Comparison of ENCODE assay signal across 8 cellular contexts in genomic region chr17:79797492-79798295, GRCh38. TPM values are rescaled to one million over a fixed set of nuclear protein-coding genes. Genes with fewer than 3 reads are reported as not detected.
DNase-seq lines count a peak whose midpoint lies in the region; ATAC-seq, FAIRE-seq and TF ChIP-seq lines count a peak whose summit lies in the region.

No MANE protein-coding gene starts in this region.

- H3K9me3 ChIP-seq in kidney (ENCODE audit: control insufficient read depth in 1 of 2, low read length in 2 of 2) (no peaks in the 10 kb centered on the region), tibial artery (no peaks in the 10 kb centered on the region)

- H3K4me1 ChIP-seq in kidney (ENCODE audit: control insufficient read depth in 1 of 2, insufficient read depth in 1 of 2, low read depth in 1 of 2, low read length in 2 of 2): peaks cover 7 to 19% of the 10 kb centered on the region in 2 donors
- peaks cover 0 to 73% (median 55%) of the 10 kb centered on the region in 4 donors for H3K4me1 ChIP-seq in tibial artery

- H3K27ac Mint-ChIP-seq in activated naive CD4-positive, alpha-beta T cell treated with anti-CD3 and anti-CD28 coated beads, Interleukin-2, amount 50 U/mL, for 72 hours: peak overlapping the region in 1 of 2 donors; percentile 57

- no peaks in the 10 kb centered on the region for H3K9me3 Mint-ChIP-seq in activated naive CD4-positive, alpha-beta T cell treated with anti-CD3 and anti-CD28 coated beads, Interleukin-2, amount 50 U/mL, for 72 hours

- DNase-seq in activated T-cell treated with anti-CD3 and anti-CD28 coated beads, Interleukin-2, amount 50 U/mL, for 1 hour: peak; percentile 46
- DNase-seq in activated T-cell treated with anti-CD3 and anti-CD28 coated beads for 4 hours: no peak
- DNase-seq in HuH-7.5 (ENCODE audit: low spot score): peak; percentile 87
- DNase-seq in activated naive CD4-positive, alpha-beta T cell treated with anti-CD3 and anti-CD28 coated beads, Interleukin-2, amount 50 U/mL, for 72 hours (ENCODE audit: low spot score in 2 of 2): no peak
- DNase-seq in kidney: peak; percentile 85
- DNase-seq in tibial artery: no peak
- DNase-seq in hippocampal formation (lab: John Stamatoyannopoulos, UW): no peak
- no peak for DNase-seq in NCI-H2171 (lab: John Stamatoyannopoulos, UW)

- H3K36me3 ChIP-seq in kidney (ENCODE audit: control insufficient read depth in 1 of 2, insufficient read depth in 2 of 2, low read length in 2 of 2) (peaks cover 0 to 2% of the 10 kb centered on the region in 2 donors), tibial artery (no peaks in the 10 kb centered on the region)

- no peak for FAIRE-seq in kidney (lab: Jason Lieb, UNC)

- peaks cover 5 to 17% of the 10 kb centered on the region in 2 donors for H3K36me3 Mint-ChIP-seq in activated naive CD4-positive, alpha-beta T cell treated with anti-CD3 and anti-CD28 coated beads, Interleukin-2, amount 50 U/mL, for 72 hours

- ATAC-seq in activated naive CD4-positive, alpha-beta T cell treated with anti-CD3 and anti-CD28 coated beads, Interleukin-2, amount 50 U/mL, for 72 hours: peak; percentile 22 to 46

- no peak for TF ChIP-seq CTCF in kidney (IDR thresholded peaks at IDR 0.05; ENCODE audit: borderline replicate concordance, extremely low read depth, insufficient read depth)
- no peak for TF ChIP-seq CTCF in tibial artery (IDR thresholded peaks at IDR 0.05)

- H3K4me3 ChIP-seq in kidney (ENCODE audit: low read length in 2 of 2) (peak overlapping the region in 1 of 2 donors; percentile 29), tibial artery (peak overlapping the region; percentile 59 to 63)

- H3K9ac ChIP-seq in kidney (ENCODE audit: low read length in 2 of 2): no peak overlapping the region

- H3K27ac ChIP-seq in kidney (ENCODE audit: low read depth in 2 of 2, low read length in 2 of 2) (no peak overlapping the region), tibial artery (peak overlapping the region; percentile 67 to 73)

- H3K27me3 ChIP-seq in tibial artery: peaks cover 32 to 75% of the 10 kb centered on the region in 2 donors

- intact Hi-C loops in kidney (cut with DNase I) (no loop called here), tibial artery (cut with DNase I; ENCODE audit: low total_unique reads) (loop anchor here (5.0 kb wide), 1 partner anchor 350 kb away; the partner anchor contains the start of gene EIF4A3)

RNA-seq across cellular contexts. Expression of gene CBX8, which starts 0.8 kb away (rescaled TPM):
- total RNA-seq in activated naive CD4-positive, alpha-beta T cell treated with anti-CD3 and anti-CD28 coated beads, Interleukin-2, amount 50 U/mL, for 72 hours: 1 to 10 TPM; 1.5 to 5.6 TPM
- 6.2 TPM for total RNA-seq in kidney
- polyA plus RNA-seq in kidney (ENCODE audit: insufficient read depth, low read depth, low replicate concordance): 3.5 TPM

RNA-seq across cellular contexts. Expression of gene CBX2, which starts 19.7 kb away (rescaled TPM):
- 1 to 10 TPM; 2.8 to 3.3 TPM for total RNA-seq in activated naive CD4-positive, alpha-beta T cell treated with anti-CD3 and anti-CD28 coated beads, Interleukin-2, amount 50 U/mL, for 72 hours
- 3.5 TPM for total RNA-seq in kidney
- 2.2 TPM for polyA plus RNA-seq in kidney (ENCODE audit: insufficient read depth, low read depth, low replicate concordance)

RNA-seq across cellular contexts. Expression of gene CBX4, which starts 41.5 kb away (rescaled TPM):
- total RNA-seq in activated naive CD4-positive, alpha-beta T cell treated with anti-CD3 and anti-CD28 coated beads, Interleukin-2, amount 50 U/mL, for 72 hours: 10 to 100 TPM; 12.7 to 16.8 TPM
- total RNA-seq in kidney: 26.8 TPM
- polyA plus RNA-seq in kidney (ENCODE audit: insufficient read depth, low read depth, low replicate concordance): 7.1 TPM

Comparison
In these comparisons a context has a peak if more than half of its experiments do, and no peak if none do; other contexts are left out.
1. DNase-seq: peak in activated T-cell treated with anti-CD3 and anti-CD28 coated beads, Interleukin-2, amount 50 U/mL, for 1 hour (single experiment), HuH-7.5 (single experiment) and kidney (single experiment); none in activated T-cell treated with anti-CD3 and anti-CD28 coated beads for 4 hours (single experiment), activated naive CD4-positive, alpha-beta T cell treated with anti-CD3 and anti-CD28 coated beads, Interleukin-2, amount 50 U/mL, for 72 hours (0 of 2), tibial artery (0 of 2), hippocampal formation (0 of 2) and NCI-H2171 (single experiment).
2. H3K27ac ChIP-seq: peak in tibial artery (2 of 2); none in kidney (0 of 2).